ENCODE assay signal across 8 cellular contexts in genomic region chr19:10835089-10835753, GRCh38. TPM values are rescaled to one million over a fixed set of nuclear protein-coding genes. Genes with fewer than 3 reads are reported as not detected.
DNase-seq lines count a peak whose midpoint lies in the region; ATAC-seq lines count a peak whose summit lies in the region.

No MANE protein-coding gene starts in this region.

- H3K36me3 ChIP-seq in ES-I3 (ENCODE audit: insufficient read depth, low read length) (no peaks in the 10 kb centered on the region), ectodermal cell (ENCODE audit: control insufficient read depth, insufficient read depth, low read length) (peaks cover 3% of the 10 kb centered on the region), muscle layer of colon (ENCODE audit: insufficient read depth, low read length) (peaks cover 4% of the 10 kb centered on the region)

- H3K4me3 ChIP-seq in ectodermal cell (ENCODE audit: insufficient read depth, low read depth, low read length), result peak overlapping the region; percentile 27
- H3K4me3 ChIP-seq in muscle layer of colon (ENCODE audit: low read depth in 1 of 2, low read length in 2 of 2), result peak overlapping the region in 1 of 2 donors; percentile 67

- peak overlapping the region; percentile 38 for H3K27ac ChIP-seq in ectodermal cell (ENCODE audit: insufficient read depth, low read depth, low read length, poor library complexity, severe bottlenecking)
- H3K27ac ChIP-seq in muscle layer of colon (ENCODE audit: low read depth, low read length), result peak overlapping the region; percentile 41

- no peak for ATAC-seq in HG03045 (IDR thresholded peaks at IDR 0.05; ENCODE audit: unreplicated experiment)

- DNase-seq in MV-4-11 (lab: John Stamatoyannopoulos, UW) (peak; percentile 100), NCI-H2107 (lab: John Stamatoyannopoulos, UW) (no peak), GOT3 (lab: John Stamatoyannopoulos, UW) (no peak)
- DNase-seq in activated CD8-positive, alpha-beta memory T cell treated with anti-CD3 and anti-CD28 coated beads, Interleukin-2, amount 50 U/mL, for 48 hours, result no peak

- 64 to 66% methylated on average over 32 of the region's 32 CpGs for whole genome bisulfite sequencing in ectodermal cell, 2 experiments

- H3K4me1 ChIP-seq in ES-I3 (ENCODE audit: insufficient read depth, low read length), result no peaks in the 10 kb centered on the region
- no peaks in the 10 kb centered on the region for H3K4me1 ChIP-seq in ectodermal cell (ENCODE audit: control insufficient read depth, insufficient read depth, low read length)
- H3K4me1 ChIP-seq in muscle layer of colon (ENCODE audit: insufficient read depth, low read length), result peaks cover 7% of the 10 kb centered on the region

- peaks cover 7% of the 10 kb centered on the region for H3K9me3 ChIP-seq in ES-I3 (ENCODE audit: control insufficient read depth, insufficient read depth, low read length)
- no peaks in the 10 kb centered on the region for H3K9me3 ChIP-seq in ectodermal cell (ENCODE audit: control insufficient read depth, low read length)
- H3K9me3 ChIP-seq in muscle layer of colon (ENCODE audit: low read length), result no peaks in the 10 kb centered on the region

- H3K27me3 ChIP-seq in ectodermal cell (ENCODE audit: control insufficient read depth, insufficient read depth, low read length, poor library complexity, severe bottlenecking) (no peaks in the 10 kb centered on the region), muscle layer of colon (ENCODE audit: control insufficient read depth in 1 of 2, insufficient read depth in 2 of 2, low read length in 2 of 2) (no peaks in the 10 kb centered on the region)

- H3K9ac ChIP-seq in ES-I3 (ENCODE audit: low read depth, low read length) (peak overlapping the region; percentile 58), muscle layer of colon (ENCODE audit: low read length) (no peak overlapping the region)

RNA-seq across cellular contexts. Expression of gene TMED1, which starts 0.8 kb away (rescaled TPM):
- 36.8 TPM for polyA plus RNA-seq in ectodermal cell (2013, experiment 1 of 4)
- polyA plus RNA-seq in ectodermal cell (2013, experiment 2 of 4), result 38.9 TPM
- 35.0 TPM for polyA plus RNA-seq in ectodermal cell (2013, experiment 3 of 4)
- 39.7 TPM for polyA plus RNA-seq in ectodermal cell (2013, experiment 4 of 4)

RNA-seq across cellular contexts. Expression of gene C19orf38, which starts 13.0 kb away (rescaled TPM):
- not detected for polyA plus RNA-seq in ectodermal cell (2013, experiment 1 of 4)
- not detected for polyA plus RNA-seq in ectodermal cell (2013, experiment 2 of 4)
- polyA plus RNA-seq in ectodermal cell (2013, experiment 3 of 4), result 0.64 TPM
- polyA plus RNA-seq in ectodermal cell (2013, experiment 4 of 4), result 0.24 TPM

RNA-seq across cellular contexts. Expression of gene CARM1, which starts 36.1 kb away (rescaled TPM):
- polyA plus RNA-seq in ectodermal cell (2013, experiment 1 of 4), result 151 TPM
- 136 TPM for polyA plus RNA-seq in ectodermal cell (2013, experiment 2 of 4)
- 121 TPM for polyA plus RNA-seq in ectodermal cell (2013, experiment 3 of 4)
- polyA plus RNA-seq in ectodermal cell (2013, experiment 4 of 4), result 130 TPM
